ENCODE assay signal across 16 cellular contexts in genomic region chr3:125059488-125060245, GRCh38. TPM values are rescaled to one million over a fixed set of nuclear protein-coding genes. Genes with fewer than 3 reads are reported as not detected.
DNase-seq lines count a peak whose midpoint lies in the region; ATAC-seq and TF ChIP-seq lines count a peak whose summit lies in the region.
"Had no signal": no experiment of that assay in that cellular context is flagged by ENCODE, and none has a peak within 500 bp of the region (broad histone marks: within the 10 kb centered on the region; RNA-seq: fewer than 3 reads in every experiment).

No MANE protein-coding gene starts in this region.

- peak overlapping the region; percentile 80 for H3K4ac ChIP-seq in IMR-90 (ENCODE audit: low read depth, low read length)

- in situ Hi-C loops in IMR-90 (cut with MboI; ENCODE audit: low sequenced_read_pairs), result no loop called here

- no peak for TF ChIP-seq POLR2A in IMR-90 (IDR thresholded peaks at IDR 0.05; ENCODE audit: low read depth, low read length)

- H3K36me3 ChIP-seq in IMR-90 (ENCODE audit: control insufficient read depth, insufficient read depth, low read length), result no peaks in the 10 kb centered on the region
- H3K36me3 ChIP-seq in WERI-Rb-1, result peaks cover 1% of the 10 kb centered on the region
- H3K36me3 ChIP-seq in osteoblast (ENCODE audit: insufficient read depth, low read length), result no peaks in the 10 kb centered on the region
- H3K36me3 ChIP-seq: upper lobe of right lung had no signal

- H3K27me3 ChIP-seq in IMR-90 (ENCODE audit: control insufficient read depth, insufficient read depth, low read length), result no peaks in the 10 kb centered on the region
- H3K27me3 ChIP-seq in WERI-Rb-1 (ENCODE audit: insufficient read depth, low read depth, severe bottlenecking), result no peaks in the 10 kb centered on the region
- no peaks in the 10 kb centered on the region for H3K27me3 ChIP-seq in osteoblast (ENCODE audit: insufficient read depth, low read length)
- H3K27me3 ChIP-seq: upper lobe of right lung had no signal

- no peak overlapping the region for H3K56ac ChIP-seq in IMR-90 (ENCODE audit: extremely low read depth, insufficient read depth, low read length)

- DNase-seq in NCI-H748 (lab: John Stamatoyannopoulos, UW; ENCODE audit: unreplicated experiment) (peak; percentile 35), NCI-H748 treated with DMSO at 0.1 percent for 48 hours (lab: John Stamatoyannopoulos, UW) (no peak), IMR-90 (peak; percentile 37), WERI-Rb-1 (peak; percentile 64), osteoblast (ENCODE audit: insufficient read length, low spot score, missing footprints) (peak; percentile 89), germinal center (ENCODE audit: low spot score) (no peak)
- no peak for DNase-seq in activated CD8-positive, alpha-beta memory T cell treated with anti-CD3 and anti-CD28 coated beads, Interleukin-2, amount 50 U/mL, for 48 hours
- DNase-seq: activated CD4-positive, alpha-beta T cell treated with anti-CD3 and anti-CD28 coated beads for 4 hours; hypothalamus; MM.1S; NCI-H69; nucleus accumbens; stimulated activated CD4-positive, alpha-beta T cell treated with anti-CD3 and anti-CD28 coated beads, Interleukin-15, amount 100 ng/mL, for 24 hours; upper lobe of right lung had no signal

- CTCF ChIA-PET in IMR-90 (lab: Yijun Ruan, JAX), result no interaction called here

- H3K18ac ChIP-seq in IMR-90 (ENCODE audit: low read depth, low read length), result 0 out of 2 replicates have a peak overlapping the region, but pooled peaks have one; percentile 6

- H2BK120ac ChIP-seq in IMR-90 (ENCODE audit: low read depth, low read length), result peak overlapping the region; percentile 40

- H2BK20ac ChIP-seq in IMR-90 (ENCODE audit: low read depth, low read length), result peak overlapping the region; percentile 70

- dilution Hi-C loops in IMR-90 (cut with HindIII; ENCODE audit: low sequenced_read_pairs, unreplicated experiment), result no loop called here

- no peak overlapping the region for H3K27ac ChIP-seq in IMR-90 (ENCODE audit: insufficient read depth, low read length)
- H3K27ac ChIP-seq in WERI-Rb-1, result peak overlapping the region; percentile 83
- H3K27ac ChIP-seq in osteoblast (ENCODE audit: low read depth, low read length), result no peak overlapping the region
- H3K27ac ChIP-seq: upper lobe of right lung had no signal

- no peaks in the 10 kb centered on the region for H3K9me3 ChIP-seq in IMR-90 (ENCODE audit: control insufficient read depth, insufficient read depth, low read length)
- peaks cover 3% of the 10 kb centered on the region for H3K9me3 ChIP-seq in WERI-Rb-1 (ENCODE audit: severe bottlenecking)
- H3K9me3 ChIP-seq in osteoblast (ENCODE audit: low read depth, low read length), result no peaks in the 10 kb centered on the region
- H3K9me3 ChIP-seq: upper lobe of right lung had no signal

- ATAC-seq in IMR-90 (ENCODE audit: low read depth), result no peak
- no peak for ATAC-seq in HG03045 (IDR thresholded peaks at IDR 0.05; ENCODE audit: unreplicated experiment)
- ATAC-seq: upper lobe of right lung had no signal

- no peak overlapping the region for H4K5ac ChIP-seq in IMR-90 (ENCODE audit: low read depth, low read length)

- H3K4me2 ChIP-seq in IMR-90 (ENCODE audit: low read depth, low read length) (no peak overlapping the region), osteoblast (ENCODE audit: insufficient read depth, low read length) (no peak overlapping the region)

- H2BK15ac ChIP-seq in IMR-90 (ENCODE audit: low read depth, low read length), result peak overlapping the region; percentile 55; the same call in 2 of the 3 replicates

- 44% methylated on average over 3 of the region's 7 CpGs; no CpG with 5 or more reads in 1 of the 2 experiments for WGBS in IMR-90 (ENCODE audit: extremely low coverage in 2 of 2, insufficient read length in 1 of 2), 2 experiments

- peaks cover 34% of the 10 kb centered on the region for H3K4me1 ChIP-seq in IMR-90 (ENCODE audit: control insufficient read depth, insufficient read depth, low read length)
- H3K4me1 ChIP-seq in osteoblast (ENCODE audit: insufficient read depth, low read length), result peaks cover 45% of the 10 kb centered on the region

- no peak overlapping the region for H2BK5ac ChIP-seq in IMR-90 (ENCODE audit: low read depth, low read length, poor library complexity, severe bottlenecking)

- H4K20me1 ChIP-seq in IMR-90 (ENCODE audit: insufficient read depth, low read length) (peaks cover 3% of the 10 kb centered on the region; the same call in 1 of the 2 replicates), osteoblast (ENCODE audit: insufficient read depth, low read length) (no peaks in the 10 kb centered on the region)

- H3K9me1 ChIP-seq in IMR-90 (ENCODE audit: insufficient read depth, low read length), result peaks cover 28% of the 10 kb centered on the region

- no peak overlapping the region for H3K23ac ChIP-seq in IMR-90 (ENCODE audit: low read depth, low read length)

- intact Hi-C loops in IMR-90 (cut with micrococcal nuclease), result no loop called here

- peak overlapping the region; percentile 71 for H4K91ac ChIP-seq in IMR-90 (ENCODE audit: insufficient read depth, low read depth, low read length)

- BruUV-seq in IMR-90 (replicated peaks; lab: Mats Ljungman, UMichigan), result no TSS peak

- H3K9ac ChIP-seq in IMR-90 (ENCODE audit: low read depth, low read length), result no peak overlapping the region

- H2AK9ac ChIP-seq in IMR-90 (replicated peaks; ENCODE audit: low read depth, low read length, poor library complexity), result no peak overlapping the region

- TF ChIP-seq CTCF in IMR-90 (conservative IDR thresholded peaks at IDR 0.05; ENCODE audit: low read depth, low read length) (no peak), WERI-Rb-1 (IDR thresholded peaks at IDR 0.05; ENCODE audit: low read depth, low read length) (peak; percentile 33; the same call in 1 of the 2 replicates), osteoblast (IDR thresholded peaks at IDR 0.05; ENCODE audit: extremely low read depth, low read depth, low read length) (peak; percentile 20)

- H2AK5ac ChIP-seq in IMR-90 (ENCODE audit: low read depth, low read length), result peak overlapping the region; percentile 91; the same call in 1 of the 2 replicates

- POLR2A ChIA-PET in IMR-90 (lab: Charles Lee; ENCODE audit: unreplicated experiment), result interaction anchor here (0.6 kb wide), 1 partner anchor 342 kb away, joined by 11 read pairs; no protein-coding TSS in a partner anchor

- H3K14ac ChIP-seq in IMR-90 (replicated peaks; ENCODE audit: low read depth, low read length), result peak overlapping the region; percentile 53; the same call in 1 of the 2 replicates

- peaks cover 7% of the 10 kb centered on the region for H3K79me2 ChIP-seq in osteoblast (ENCODE audit: insufficient read depth, low read length)

- H2AFZ ChIP-seq in IMR-90 (replicated peaks; ENCODE audit: low read length, poor library complexity) (no peak overlapping the region), osteoblast (ENCODE audit: low read length) (no peak overlapping the region)

- peaks cover 3 to 15% of the 10 kb centered on the region in 2 experiments; a peak in 3 of 4 replicates for H3K79me1 ChIP-seq in IMR-90 (ENCODE audit: low read depth in 1 of 2, low read length in 2 of 2)

- H3K4me3 ChIP-seq in IMR-90 (ENCODE audit: insufficient read depth, low read depth, low read length), result no peak overlapping the region
- no peak overlapping the region for H3K4me3 ChIP-seq in WERI-Rb-1 (ENCODE audit: low read depth, low read length)
- no peak overlapping the region for H3K4me3 ChIP-seq in osteoblast (ENCODE audit: insufficient read depth, low read length)
- H3K4me3 ChIP-seq: lung, upper lobe of right lung had no signal

- no peak for TF ChIP-seq RAD21 in IMR-90 (IDR thresholded peaks at IDR 0.05; ENCODE audit: low read length)

- H4K8ac ChIP-seq in IMR-90 (ENCODE audit: low read depth in 2 of 2, low read length in 2 of 2), result no peak overlapping the region

TF ChIP-seq in IMR-90, 13 proteins besides CTCF, POLR2A, EP300 and RAD21:
- TF ChIP-seq BHLHE40 (IDR thresholded peaks at IDR 0.05; ENCODE audit: low read depth, low read length) (no peak), MAFK (IDR thresholded peaks at IDR 0.05; ENCODE audit: low read depth, low read length) (no peak), MAZ (IDR thresholded peaks at IDR 0.05; ENCODE audit: borderline replicate concordance, low read depth, low read length) (no peak), ELK1 (IDR thresholded peaks at IDR 0.05; ENCODE audit: borderline replicate concordance, low read depth, low read length) (no peak), CEBPB (IDR thresholded peaks at IDR 0.05; ENCODE audit: low read depth, low read length) (no peak), NFE2L2 (IDR thresholded peaks at IDR 0.05; ENCODE audit: low read depth, low read length) (no peak), MXI1 (IDR thresholded peaks at IDR 0.05; ENCODE audit: borderline replicate concordance, low read depth, low read length) (no peak), CHD1 (IDR thresholded peaks at IDR 0.05; ENCODE audit: low read depth, low read length) (no peak), FOS (IDR thresholded peaks at IDR 0.05; ENCODE audit: low read depth, low read length) (no peak), USF2 (IDR thresholded peaks at IDR 0.05; ENCODE audit: low read depth, low read length) (no peak), SMC3 (IDR thresholded peaks at IDR 0.05; ENCODE audit: low read depth, low read length) (no peak)

RNA-seq across cellular contexts. Expression of gene HEG1, which starts 3.9 kb away (rescaled TPM):
- total RNA-seq in IMR-90 (2012; rRNA removed) (23.9 and 25.6 TPM in 2 replicates), osteoblast (114 and 117 TPM in 2 replicates)
- 36.3 and 43.4 TPM in 2 replicates for polyA plus RNA-seq in IMR-90 (2012; rRNA removed)
- 26.1 and 37.9 TPM in 2 replicates for polyA plus RNA-seq in IMR-90 (2012; cell fraction: cytosol; rRNA removed)
- polyA plus RNA-seq in IMR-90 (2012; cell fraction: nucleus; rRNA removed; ENCODE audit: low replicate concordance), result 30.7 and 53.5 TPM in 2 replicates

Comparison
In these comparisons a context has a peak if more than half of its experiments do, and no peak if none do; other contexts are left out.
1. DNase-seq: peak in NCI-H748 (single experiment), IMR-90 (single experiment), WERI-Rb-1 (single experiment) and osteoblast (single experiment); none in NCI-H748 treated with DMSO at 0.1 percent for 48 hours (single experiment), activated CD8-positive, alpha-beta memory T cell treated with anti-CD3 and anti-CD28 coated beads, Interleukin-2, amount 50 U/mL, for 48 hours (single experiment) and germinal center (single experiment).